ENCODE assay signal across 1 cellular context in the genomic region with DNA sequence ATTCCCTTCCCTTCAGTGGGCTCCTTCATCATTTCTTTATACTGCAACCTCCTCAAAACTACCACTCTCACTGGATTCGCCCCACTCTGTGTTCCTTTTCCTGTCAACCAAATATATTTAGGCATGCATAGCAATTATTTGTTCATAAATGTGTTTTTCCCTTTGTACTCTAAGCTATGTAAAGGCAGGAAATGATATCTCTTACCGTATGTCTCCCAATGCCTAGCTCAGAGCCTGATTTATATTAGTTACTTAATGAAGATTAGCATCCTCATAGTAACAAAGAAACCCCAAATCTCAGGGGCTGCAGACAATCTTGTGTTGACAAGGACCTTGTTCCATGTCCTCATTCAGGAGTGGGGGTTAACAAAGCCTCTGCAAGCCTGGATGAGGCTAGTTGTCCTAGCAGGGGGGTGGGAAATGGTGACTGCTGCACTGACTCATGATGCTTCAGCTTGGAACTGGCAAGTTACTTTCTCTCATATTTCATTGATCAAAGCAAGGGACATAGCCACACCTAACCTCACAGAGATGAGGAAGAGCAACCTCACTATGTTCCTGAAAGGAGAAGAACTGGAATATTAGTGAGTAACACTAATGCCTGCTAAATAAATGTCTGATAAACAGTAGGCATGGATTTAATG.
TF ChIP-seq lines count a peak whose summit lies in the region.

No MANE protein-coding gene starts in this region.

TF ChIP-seq in WTC11, 78 proteins besides CTCF, POLR2A, EP300 and RAD21 (continued from another document):
- TF ChIP-seq, protein P1, sequence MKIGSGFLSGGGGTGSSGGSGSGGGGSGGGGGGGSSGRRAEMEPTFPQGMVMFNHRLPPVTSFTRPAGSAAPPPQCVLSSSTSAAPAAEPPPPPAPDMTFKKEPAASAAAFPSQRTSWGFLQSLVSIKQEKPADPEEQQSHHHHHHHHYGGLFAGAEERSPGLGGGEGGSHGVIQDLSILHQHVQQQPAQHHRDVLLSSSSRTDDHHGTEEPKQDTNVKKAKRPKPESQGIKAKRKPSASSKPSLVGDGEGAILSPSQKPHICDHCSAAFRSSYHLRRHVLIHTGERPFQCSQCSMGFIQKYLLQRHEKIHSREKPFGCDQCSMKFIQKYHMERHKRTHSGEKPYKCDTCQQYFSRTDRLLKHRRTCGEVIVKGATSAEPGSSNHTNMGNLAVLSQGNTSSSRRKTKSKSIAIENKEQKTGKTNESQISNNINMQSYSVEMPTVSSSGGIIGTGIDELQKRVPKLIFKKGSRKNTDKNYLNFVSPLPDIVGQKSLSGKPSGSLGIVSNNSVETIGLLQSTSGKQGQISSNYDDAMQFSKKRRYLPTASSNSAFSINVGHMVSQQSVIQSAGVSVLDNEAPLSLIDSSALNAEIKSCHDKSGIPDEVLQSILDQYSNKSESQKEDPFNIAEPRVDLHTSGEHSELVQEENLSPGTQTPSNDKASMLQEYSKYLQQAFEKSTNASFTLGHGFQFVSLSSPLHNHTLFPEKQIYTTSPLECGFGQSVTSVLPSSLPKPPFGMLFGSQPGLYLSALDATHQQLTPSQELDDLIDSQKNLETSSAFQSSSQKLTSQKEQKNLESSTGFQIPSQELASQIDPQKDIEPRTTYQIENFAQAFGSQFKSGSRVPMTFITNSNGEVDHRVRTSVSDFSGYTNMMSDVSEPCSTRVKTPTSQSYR (CRISPR knock-in tag; IDR thresholded peaks at IDR 0.05), result no peak
- TF ChIP-seq IRF2 (CRISPR knock-in tag; IDR thresholded peaks at IDR 0.05; ENCODE audit: borderline replicate concordance, low read depth) (no peak), SOX15 (CRISPR knock-in tag; IDR thresholded peaks at IDR 0.05) (no peak)
